ENCODE assay signal across 23 cellular contexts in genomic region chr6:21180800-21181337, GRCh38.
"Had no signal": no experiment of that assay in that cellular context is flagged by ENCODE, and none has a peak within 500 bp of the region (broad histone marks: within the 10 kb centered on the region; RNA-seq: fewer than 3 reads in every experiment).

No MANE protein-coding gene starts in this region.

- H3K27ac Mint-ChIP-seq: dendritic cell treated with granulocyte-macrophage colony-stimulating factor and Interleukin-4, amounts not matched to agents 40 ng/mL and 50 ng/mL, for 4 days; endodermal cell; naive thymus-derived CD8-positive, alpha-beta T cell; nephron progenitor cell; stimulated activated effector memory CD8-positive, alpha-beta T cell treated with anti-CD3 and anti-CD28 coated beads, Interleukin-12 subunit alpha, Interleukin-12 subunit beta, amount 100 ng/mL, for 72 hours; stimulated activated naive CD8-positive, alpha-beta T cell treated with anti-CD3 and anti-CD28 coated beads, Interleukin-15, Interleukin-2, amounts not matched to agents 100 ng/mL and 50 ng/mL, for 24 hours had no signal

- H3K27me3 Mint-ChIP-seq: dendritic cell treated with granulocyte-macrophage colony-stimulating factor and Interleukin-4, amounts not matched to agents 40 ng/mL and 50 ng/mL, for 4 days; naive thymus-derived CD8-positive, alpha-beta T cell; stimulated activated naive CD8-positive, alpha-beta T cell treated with anti-CD3 and anti-CD28 coated beads, Interleukin-15, Interleukin-2, amounts not matched to agents 100 ng/mL and 50 ng/mL, for 24 hours had no signal

- H3K36me3 Mint-ChIP-seq: stimulated activated effector memory CD8-positive, alpha-beta T cell treated with anti-CD3 and anti-CD28 coated beads, Interleukin-12 subunit alpha, Interleukin-12 subunit beta, amount 100 ng/mL, for 72 hours had no signal

- H3K4me1 ChIP-seq: lower lobe of right lung, prostate gland, tibial nerve, upper lobe of left lung had no signal

- H3K4me3 Mint-ChIP-seq: dendritic cell treated with granulocyte-macrophage colony-stimulating factor and Interleukin-4, amounts not matched to agents 40 ng/mL and 50 ng/mL, for 4 days; endodermal cell; naive thymus-derived CD8-positive, alpha-beta T cell; nephron progenitor cell; stimulated activated effector memory CD8-positive, alpha-beta T cell treated with anti-CD3 and anti-CD28 coated beads, Interleukin-12 subunit alpha, Interleukin-12 subunit beta, amount 100 ng/mL, for 72 hours; stimulated activated naive CD8-positive, alpha-beta T cell treated with anti-CD3 and anti-CD28 coated beads, Interleukin-15, Interleukin-2, amounts not matched to agents 100 ng/mL and 50 ng/mL, for 24 hours had no signal

- H3K9me3 Mint-ChIP-seq: stimulated activated effector memory CD8-positive, alpha-beta T cell treated with anti-CD3 and anti-CD28 coated beads, Interleukin-12 subunit alpha, Interleukin-12 subunit beta, amount 100 ng/mL, for 72 hours; stimulated activated naive CD8-positive, alpha-beta T cell treated with anti-CD3 and anti-CD28 coated beads, Interleukin-15, Interleukin-2, amounts not matched to agents 100 ng/mL and 50 ng/mL, for 24 hours had no signal

- H3K9me3 ChIP-seq: gastrocnemius medialis, lower lobe of right lung, prostate gland, sigmoid colon, thoracic aorta, upper lobe of left lung had no signal

- H3K27me3 ChIP-seq: gastrocnemius medialis, right atrium auricular region, sigmoid colon, tibial nerve, upper lobe of left lung had no signal

- H3K4me1 Mint-ChIP-seq: stimulated activated effector memory CD8-positive, alpha-beta T cell treated with anti-CD3 and anti-CD28 coated beads, Interleukin-12 subunit alpha, Interleukin-12 subunit beta, amount 100 ng/mL, for 72 hours had no signal

- ATAC-seq: esophagus mucosa; gastrocnemius medialis; left ventricle myocardium superior; lower lobe of right lung; naive thymus-derived CD8-positive, alpha-beta T cell had no signal

- H3K27ac ChIP-seq: epithelial cell of prostate, gastrocnemius medialis, lower lobe of right lung, prostate gland, right atrium auricular region, sigmoid colon, thoracic aorta, tibial nerve, upper lobe of left lung had no signal

- DNase-seq: effector CD8-positive, alpha-beta T cell; endodermal cell; foreskin fibroblast; gastrocnemius medialis; head of caudate nucleus; left ventricle myocardium superior; lower lobe of right lung; naive thymus-derived CD8-positive, alpha-beta T cell; nephron progenitor cell; nucleus accumbens; sigmoid colon; stimulated activated CD4-positive, alpha-beta T cell treated with anti-CD3 and anti-CD28 coated beads, Interleukin-2, amount 100 ng/mL, for 24 hours; stimulated activated CD4-positive, alpha-beta T cell treated with anti-CD3 and anti-CD28 coated beads, Interleukin-4, amount 100 ng/mL, for 24 hours; upper lobe of left lung had no signal
